1 cellular context compared by ENCODE assay signal in genomic region chr17:62648954-62649294, GRCh38.
TF ChIP-seq lines count a peak whose summit lies in the region.

No MANE protein-coding gene starts in this region.

TF ChIP-seq in H1, 55 proteins besides CTCF, POLR2A, EP300 and RAD21:
- TF ChIP-seq POLR2AphosphoS5 (IDR thresholded peaks at IDR 0.05; ENCODE audit: low read depth, low read length) (no peak), SP4 (IDR thresholded peaks at IDR 0.05; ENCODE audit: low read length) (no peak), MAFK (IDR thresholded peaks at IDR 0.05; ENCODE audit: low read depth, low read length) (no peak), NRF1 (IDR thresholded peaks at IDR 0.05; ENCODE audit: low read depth, low read length) (no peak), ZNF274 (IDR thresholded peaks at IDR 0.05; ENCODE audit: borderline replicate concordance, extremely low read depth, low read length) (no peak), CBX8 (IDR thresholded peaks at IDR 0.05; ENCODE audit: borderline replicate concordance, low read depth, low read length) (no peak), KDM1A (IDR thresholded peaks at IDR 0.05; ENCODE audit: borderline replicate concordance, low read length) (no peak), ASH2L (IDR thresholded peaks at IDR 0.05; ENCODE audit: low read length) (no peak), GABPA (IDR thresholded peaks at IDR 0.05; ENCODE audit: borderline replicate concordance, insufficient read depth, low read length) (no peak), TEAD4 (IDR thresholded peaks at IDR 0.05; ENCODE audit: low read depth, low read length) (no peak), SIX5 (IDR thresholded peaks at IDR 0.05; ENCODE audit: low read depth, low read length) (no peak), ATF3 (IDR thresholded peaks at IDR 0.05; ENCODE audit: insufficient read depth, low read depth, low read length) (no peak), PHF8 (conservative IDR thresholded peaks at IDR 0.05; ENCODE audit: low read depth, low read length) (no peak), TBP (IDR thresholded peaks at IDR 0.05; ENCODE audit: low read depth, low read length) (no peak)
